8 cellular contexts compared by ENCODE assay signal in genomic region chr12:101698782-101699347, GRCh38. TPM values are rescaled to one million over a fixed set of nuclear protein-coding genes. Genes with fewer than 3 reads are reported as not detected.
A peak's percentile ranks its signal among the peaks of the same experiment; 100 is the strongest.
DNase-seq lines count a peak whose midpoint lies in the region; ATAC-seq and TF ChIP-seq lines count a peak whose summit lies in the region.

No MANE protein-coding gene starts in this region.

- peak overlapping the region; percentile 61 for H3K4me3 ChIP-seq in AG09309 (ENCODE audit: control insufficient read depth, low read depth, low read length)
- peak overlapping the region; percentile 69 to 76 for H3K4me3 ChIP-seq in right atrium auricular region
- peak overlapping the region; percentile 79 for H3K4me3 ChIP-seq in skeletal muscle cell (ENCODE audit: low read depth, low read length)

- H4K20me1 ChIP-seq in H9 (ENCODE audit: control insufficient read depth, insufficient read depth, insufficient read length) = no peaks in the 10 kb centered on the region

- H3K23ac ChIP-seq in H9 (ENCODE audit: insufficient read length, low read depth, low read length) = no peak overlapping the region

- no peak overlapping the region for H3K14ac ChIP-seq in H9 (ENCODE audit: insufficient read depth, low read length)

- H3K27me3 ChIP-seq in H9 (ENCODE audit: insufficient read depth, low read length) (peaks cover 8% of the 10 kb centered on the region; the same call in 1 of the 2 replicates), right atrium auricular region (no peaks in the 10 kb centered on the region)

- H4K8ac ChIP-seq in H9 (replicated peaks; ENCODE audit: insufficient read length, low read depth, low read length) = no peak overlapping the region

- no peak overlapping the region for H3K9ac ChIP-seq in H9 (ENCODE audit: extremely low read depth, insufficient read length, low read length)

- H3K9me3 ChIP-seq in H9 (ENCODE audit: control insufficient read depth, low read depth, low read length) (no peaks in the 10 kb centered on the region), right atrium auricular region (peaks cover 0 to 4% of the 10 kb centered on the region in 2 donors)

- H3K36me3 ChIP-seq in right atrium auricular region = no peaks in the 10 kb centered on the region

- peaks cover 25% of the 10 kb centered on the region for H3K27me3 Mint-ChIP-seq in H9 (ENCODE audit: low read depth)
- H3K27me3 Mint-ChIP-seq in activated T-helper 1 cell treated with anti-CD3 and anti-CD28 coated beads, Interleukin-12 subunit alpha, Interleukin-12 subunit beta, Interleukin-2, Interleukin-4 antibody, amounts not matched to agents 30 ng/mL and 10 ng/mL and 1 ng/mL, durations not matched to agents 14 hours and 24 hours and 36 hours (ENCODE audit: insufficient read depth) = peaks cover 33% of the 10 kb centered on the region

- no peak overlapping the region for H2BK12ac ChIP-seq in H9 (ENCODE audit: insufficient read length, low read depth, low read length)

- H2BK20ac ChIP-seq in H9 (ENCODE audit: low read depth, low read length, poor library complexity, severe bottlenecking) = no peak overlapping the region

- H4K91ac ChIP-seq in H9 (ENCODE audit: insufficient read length, low read depth, low read length) = no peak overlapping the region

- no peak for ATAC-seq in GM18505 (IDR thresholded peaks at IDR 0.05; ENCODE audit: unreplicated experiment)

- TF ChIP-seq CTCF in AG09309 (IDR thresholded peaks at IDR 0.05; ENCODE audit: control insufficient read depth, insufficient read depth, low read depth, low read length, missing control alignments) (peak; percentile 30), H9 (conservative IDR thresholded peaks at IDR 0.05) (peak; percentile 24; the same call in 1 of the 3 replicates), right atrium auricular region (IDR thresholded peaks at IDR 0.05) (peak in 1 of 2 donors; percentile 48)

- H3K9me3 Mint-ChIP-seq in H9 = no peaks in the 10 kb centered on the region
- no peaks in the 10 kb centered on the region for H3K9me3 Mint-ChIP-seq in activated T-helper 1 cell treated with anti-CD3 and anti-CD28 coated beads, Interleukin-12 subunit alpha, Interleukin-12 subunit beta, Interleukin-2, Interleukin-4 antibody, amounts not matched to agents 30 ng/mL and 10 ng/mL and 1 ng/mL, durations not matched to agents 14 hours and 24 hours and 36 hours

- H2AFZ ChIP-seq in H9 (ENCODE audit: low read length) = no peak overlapping the region

- peaks cover 3% of the 10 kb centered on the region; the same call in 1 of the 2 replicates for H3K4me1 ChIP-seq in H9 (ENCODE audit: insufficient read depth, low read length)
- peaks cover 0 to 35% of the 10 kb centered on the region in 2 donors for H3K4me1 ChIP-seq in right atrium auricular region

- H3K27ac ChIP-seq in H9 (ENCODE audit: insufficient read length, low read depth, low read length) = no peak overlapping the region
- H3K27ac ChIP-seq in right atrium auricular region = peak overlapping the region; percentile 92 to 94

- H2BK5ac ChIP-seq in H9 (ENCODE audit: insufficient read length, low read length) = no peak overlapping the region

- WGBS in H9 (ENCODE audit: extremely low coverage, insufficient read length, low lambda C conversion rate) = no CpG with 5 or more reads among the region's 12 CpGs

- H4K5ac ChIP-seq in H9 (ENCODE audit: insufficient read length, low read depth, low read length) = no peak overlapping the region

- H3K23me2 ChIP-seq in H9 (ENCODE audit: insufficient read length, low read depth, low read length, poor library complexity, severe bottlenecking) = peaks cover 13% of the 10 kb centered on the region

- no peak overlapping the region for H3K18ac ChIP-seq in H9 (ENCODE audit: insufficient read length, low read depth, low read length)

- H3K36me3 Mint-ChIP-seq in H9 (ENCODE audit: insufficient read depth in 1 of 3, low read depth in 3 of 3) = peaks cover 0 to 2% (median 0%) of the 10 kb centered on the region in 3 experiments; a peak in 2 of 7 replicates
- H3K36me3 Mint-ChIP-seq in activated T-helper 1 cell treated with anti-CD3 and anti-CD28 coated beads, Interleukin-12 subunit alpha, Interleukin-12 subunit beta, Interleukin-2, Interleukin-4 antibody, amounts not matched to agents 30 ng/mL and 10 ng/mL and 1 ng/mL, durations not matched to agents 14 hours and 24 hours and 36 hours (ENCODE audit: low read depth) = no peaks in the 10 kb centered on the region

- no peak overlapping the region for H2BK15ac ChIP-seq in H9 (ENCODE audit: low read depth, low read length)

- no peak overlapping the region for H3K56ac ChIP-seq in H9 (ENCODE audit: insufficient read length, low read depth, low read length)

- H3K4me2 ChIP-seq in H9 (ENCODE audit: insufficient read depth, insufficient read length, low read length) = peak overlapping the region; percentile 46

- H3K4ac ChIP-seq in H9 (ENCODE audit: low read depth, low read length) = no peak overlapping the region

- no peak overlapping the region for H2BK120ac ChIP-seq in H9 (ENCODE audit: low read depth, low read length, poor library complexity, severe bottlenecking)

- intact Hi-C loops in activated T-helper 1 cell treated with anti-CD3 and anti-CD28 coated beads, Interleukin-12 subunit alpha, Interleukin-12 subunit beta, Interleukin-2, Interleukin-4 antibody, amounts not matched to agents 30 ng/mL and 10 ng/mL and 1 ng/mL, durations not matched to agents 14 hours and 24 hours and 36 hours (cut with micrococcal nuclease) = loop anchor here (5.0 to 10.0 kb wide), 5 partner anchors 133 to 1564 kb away; partner anchors contain the start of genes DEPDC4, GNPTAB, PMCH and SCYL2

- H3K27ac Mint-ChIP-seq in H9 = peak overlapping the region in 1 of 3 experiments; percentile 24; a peak in 1 of 7 replicates
- H3K27ac Mint-ChIP-seq in activated T-helper 1 cell treated with anti-CD3 and anti-CD28 coated beads, Interleukin-12 subunit alpha, Interleukin-12 subunit beta, Interleukin-2, Interleukin-4 antibody, amounts not matched to agents 30 ng/mL and 10 ng/mL and 1 ng/mL, durations not matched to agents 14 hours and 24 hours and 36 hours = peak overlapping the region; percentile 67

- H3K79me2 ChIP-seq in H9 (ENCODE audit: insufficient read depth, low read length) = no peaks in the 10 kb centered on the region

- H3K4me1 Mint-ChIP-seq in H9 = peaks cover 26 to 36% of the 10 kb centered on the region in 2 experiments
- H3K4me1 Mint-ChIP-seq in activated T-helper 1 cell treated with anti-CD3 and anti-CD28 coated beads, Interleukin-12 subunit alpha, Interleukin-12 subunit beta, Interleukin-2, Interleukin-4 antibody, amounts not matched to agents 30 ng/mL and 10 ng/mL and 1 ng/mL, durations not matched to agents 14 hours and 24 hours and 36 hours (ENCODE audit: low read depth) = peaks cover 23% of the 10 kb centered on the region

- no peaks in the 10 kb centered on the region for H3K79me1 ChIP-seq in H9 (ENCODE audit: insufficient read depth, low read depth, low read length, poor library complexity, severe bottlenecking)

- peak overlapping the region; percentile 82 to 95 for H3K4me3 Mint-ChIP-seq in H9
- H3K4me3 Mint-ChIP-seq in activated T-helper 1 cell treated with anti-CD3 and anti-CD28 coated beads, Interleukin-12 subunit alpha, Interleukin-12 subunit beta, Interleukin-2, Interleukin-4 antibody, amounts not matched to agents 30 ng/mL and 10 ng/mL and 1 ng/mL, durations not matched to agents 14 hours and 24 hours and 36 hours = peak overlapping the region; percentile 88

- no peak overlapping the region for H2AK5ac ChIP-seq in H9 (ENCODE audit: insufficient read length, low read length)

- no peak overlapping the region for H3T11ph ChIP-seq in H9 (ENCODE audit: low read length)

- no peak for TF ChIP-seq POLR2A in GM18505 (IDR thresholded peaks at IDR 0.05; ENCODE audit: borderline replicate concordance, extremely low read depth, insufficient read depth, insufficient read length)

- DNase-seq in AG09309 (ENCODE audit: low read depth) = no peak
- no peak for DNase-seq in H9
- DNase-seq in activated T-helper 1 cell treated with anti-CD3 and anti-CD28 coated beads, Interleukin-12 subunit alpha, Interleukin-12 subunit beta, Interleukin-2, Interleukin-4 antibody, amounts not matched to agents 30 ng/mL and 10 ng/mL and 1 ng/mL, durations not matched to agents 14 hours and 24 hours and 36 hours (ENCODE audit: low spot score) = no peak
- no peak for DNase-seq in right atrium auricular region (ENCODE audit: low spot score)
- DNase-seq in skeletal muscle cell (ENCODE audit: low read depth) = no peak
- DNase-seq in NK-92 (lab: John Stamatoyannopoulos, UW; ENCODE audit: unreplicated experiment) = no peak
- no peak for DNase-seq in GDM1 (lab: John Stamatoyannopoulos, UW)

RNA-seq across cellular contexts. Expression of gene CHPT1, which starts 1.4 kb away (rescaled TPM):
- total RNA-seq in H9 (2021) = 14.2 and 17.1 TPM in 2 replicates
- total RNA-seq in activated T-helper 1 cell treated with anti-CD3 and anti-CD28 coated beads, Interleukin-12 subunit alpha, Interleukin-12 subunit beta, Interleukin-2, Interleukin-4 antibody, amounts not matched to agents 30 ng/mL and 10 ng/mL and 1 ng/mL, durations not matched to agents 14 hours and 24 hours and 36 hours = 13.1 and 13.3 TPM in 2 replicates
- total RNA-seq in right atrium auricular region = 100 to 1,000 TPM in 1 of 2 donors, 10 to 100 TPM in 1; 97.9 to 137 TPM

RNA-seq across cellular contexts. Expression of gene SYCP3, which starts 40.4 kb away (rescaled TPM):
- total RNA-seq in H9 (2021) (0.31 TPM in 1 of 2 replicates, not detected in the other), right atrium auricular region (not detected)
- 0.44 TPM in 2 replicates for total RNA-seq in activated T-helper 1 cell treated with anti-CD3 and anti-CD28 coated beads, Interleukin-12 subunit alpha, Interleukin-12 subunit beta, Interleukin-2, Interleukin-4 antibody, amounts not matched to agents 30 ng/mL and 10 ng/mL and 1 ng/mL, durations not matched to agents 14 hours and 24 hours and 36 hours
